8 cellular contexts compared by ENCODE assay signal in the genomic region with DNA sequence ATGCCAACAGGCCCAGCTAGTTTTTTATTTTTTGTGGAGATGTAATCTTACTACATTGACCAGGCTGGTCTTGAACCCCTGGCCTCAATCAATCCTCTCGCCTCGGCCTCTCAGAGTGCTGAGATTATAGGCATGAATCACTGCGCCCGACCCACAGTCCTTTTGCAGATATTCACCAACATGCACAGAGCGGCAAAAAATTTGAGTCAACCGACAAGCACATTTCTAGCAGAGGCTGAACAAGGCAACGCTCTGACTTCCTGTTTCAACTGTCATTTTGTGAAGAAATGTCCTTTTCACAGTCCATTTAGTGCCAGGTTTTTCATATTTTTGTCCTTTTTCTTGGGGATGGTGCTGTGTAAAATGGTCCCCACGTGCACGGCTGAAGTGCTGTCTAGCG.
"Had no signal": no experiment of that assay in that cellular context is flagged by ENCODE, and none has a peak within 500 bp of the region (broad histone marks: within the 10 kb centered on the region; RNA-seq: fewer than 3 reads in every experiment).

No MANE protein-coding gene starts in this region.

- DNase-seq: activated CD4-positive, CD25-positive, alpha-beta regulatory T cell; activated naive CD8-positive, alpha-beta T cell treated with anti-CD3 and anti-CD28 coated beads, Interleukin-2, amount 10 ng/mL, durations not matched to agents 7 days and 5 days; aorta; dermis blood vessel endothelial cell; kidney glomerular epithelial cell; stimulated activated CD4-positive, alpha-beta T cell treated with anti-CD3 and anti-CD28 coated beads, Interleukin-4, amount 100 ng/mL, for 4 hours; stimulated activated naive CD8-positive, alpha-beta T cell treated with anti-CD3 and anti-CD28 coated beads, Interleukin-15, amount 100 ng/mL, for 72 hours had no signal

- FAIRE-seq: TTC549 had no signal
